Comparison of ENCODE assay signal across 11 cellular contexts in genomic region chr7:143363011-143363937, GRCh38. TPM values are rescaled to one million over a fixed set of nuclear protein-coding genes. Genes with fewer than 3 reads are reported as not detected.
DNase-seq lines count a peak whose midpoint lies in the region; ATAC-seq, FAIRE-seq and TF ChIP-seq lines count a peak whose summit lies in the region.
"Had no signal": no experiment of that assay in that cellular context is flagged by ENCODE, and none has a peak within 500 bp of the region (broad histone marks: within the 10 kb centered on the region; RNA-seq: fewer than 3 reads in every experiment).

No MANE protein-coding gene starts in this region.

- peaks cover 12% of the 10 kb centered on the region for H3K4me1 ChIP-seq in A549
- peaks cover 15% of the 10 kb centered on the region for H3K4me1 ChIP-seq in HUES48 (ENCODE audit: control insufficient read depth, insufficient read depth, low read length)

- H3K27me3 ChIP-seq in HUES48 (ENCODE audit: control insufficient read depth, insufficient read depth, low read length): peaks cover 17% of the 10 kb centered on the region
- H3K27me3 ChIP-seq: testis had no signal

- H3K27ac ChIP-seq in A549 (peak overlapping the region; percentile 18 to 85; a peak in 4 of 6 replicates), HUES48 (ENCODE audit: low read depth, low read length) (no peak overlapping the region)
- H3K27ac ChIP-seq: testis had no signal

- TF ChIP-seq POLR2A in A549 (IDR thresholded peaks at IDR 0.05; ENCODE audit: low read length): no peak

- FAIRE-seq in A549 (lab: Jason Lieb, UNC): no peak
- FAIRE-seq: endometrium had no signal

- peaks cover 25% of the 10 kb centered on the region for H3K27me3 Mint-ChIP-seq in central memory CD8-positive, alpha-beta T cell
- peaks cover 23 to 36% of the 10 kb centered on the region in 2 donors for H3K27me3 Mint-ChIP-seq in natural killer cell (ENCODE audit: low read depth in 2 of 2)

- TF ChIP-seq EP300 in A549 (IDR thresholded peaks at IDR 0.05): no peak

- H3K9ac ChIP-seq in HUES48 (ENCODE audit: low read depth, low read length): no peak overlapping the region

- 79% methylated on average over 17 of the region's 20 CpGs for WGBS in A549 (ENCODE audit: missing lambda C conversion rate)

- peaks cover 5% of the 10 kb centered on the region for H3K36me3 Mint-ChIP-seq in central memory CD8-positive, alpha-beta T cell (ENCODE audit: insufficient read depth)
- no peaks in the 10 kb centered on the region for H3K36me3 Mint-ChIP-seq in natural killer cell

- peak overlapping the region; percentile 54 for H3K4me3 ChIP-seq in A549
- peak overlapping the region; percentile 85 for H3K4me3 ChIP-seq in HUES48 (ENCODE audit: low read depth, low read length)

- no peak for TF ChIP-seq RAD21 in A549 (conservative IDR thresholded peaks at IDR 0.05 in 1 of 2, IDR thresholded peaks at IDR 0.05 in 1 of 2)

- ATAC-seq in A549: no peak
- no peak for ATAC-seq in central memory CD8-positive, alpha-beta T cell (replicated peaks; ENCODE audit: extremely low read depth, poor library complexity, severe bottlenecking)
- no peak for ATAC-seq in natural killer cell
- ATAC-seq in GM19395 (IDR thresholded peaks at IDR 0.05; ENCODE audit: unreplicated experiment): no peak

- peak overlapping the region; percentile 94 for H3K4me2 ChIP-seq in A549

- TF ChIP-seq CTCF in A549 (IDR thresholded peaks at IDR 0.05) (no peak), natural killer cell (IDR thresholded peaks at IDR 0.05) (no peak)

- CTCF ChIA-PET in A549 (lab: Yijun Ruan, JAX): interaction anchor here (1.0 kb wide), 1 partner anchor 17 kb away, joined by 4 read pairs; no protein-coding TSS in a partner anchor

- H3K27ac Mint-ChIP-seq in central memory CD8-positive, alpha-beta T cell (ENCODE audit: low read depth): no peak overlapping the region
- no peak overlapping the region for H3K27ac Mint-ChIP-seq in natural killer cell

- peaks cover 16% of the 10 kb centered on the region for H3K36me3 ChIP-seq in HUES48 (ENCODE audit: control insufficient read depth, insufficient read depth, low read length)

- H3K9me3 ChIP-seq in A549: no peaks in the 10 kb centered on the region
- H3K9me3 ChIP-seq in HUES48 (ENCODE audit: control insufficient read depth, insufficient read depth, low read length): no peaks in the 10 kb centered on the region
- H3K9me3 ChIP-seq: testis had no signal

- H3K9me3 Mint-ChIP-seq in central memory CD8-positive, alpha-beta T cell: no peaks in the 10 kb centered on the region
- H3K9me3 Mint-ChIP-seq in natural killer cell: no peaks in the 10 kb centered on the region

- POLR2A ChIA-PET in A549 (lab: Yijun Ruan, JAX): no interaction called here

- H3K4me3 Mint-ChIP-seq in central memory CD8-positive, alpha-beta T cell: peak overlapping the region; percentile 44
- H3K4me3 Mint-ChIP-seq in natural killer cell: peak overlapping the region; percentile 78

- DNase-seq in A549 (ENCODE audit: low read depth in 1 of 2, low spot score in 1 of 2): no peak
- DNase-seq in central memory CD8-positive, alpha-beta T cell (ENCODE audit: low spot score in 2 of 2): no peak
- DNase-seq in natural killer cell: no peak
- no peak for DNase-seq in T-helper 9 cell
- DNase-seq in HPDE6-E6E7 (ENCODE audit: extremely low spot score): no peak
- no peak for DNase-seq in GM19240 (ENCODE audit: insufficient read length, low spot score)
- DNase-seq: EL, testis had no signal

- intact Hi-C loops in natural killer cell (cut with micrococcal nuclease): no loop called here

- H3K4me1 Mint-ChIP-seq in central memory CD8-positive, alpha-beta T cell: peaks cover 17% of the 10 kb centered on the region
- H3K4me1 Mint-ChIP-seq in natural killer cell: peaks cover 6 to 30% of the 10 kb centered on the region in 2 donors

TF ChIP-seq in A549, 52 proteins besides CTCF, POLR2A, EP300 and RAD21:
- TF ChIP-seq TP53 (CRISPR knock-in tag; IDR thresholded peaks at IDR 0.05) (no peak), ATOH8 (CRISPR knock-in tag; IDR thresholded peaks at IDR 0.05; ENCODE audit: low read depth) (no peak), HOXA7 (CRISPR knock-in tag; IDR thresholded peaks at IDR 0.05) (no peak), HOXB5 (CRISPR knock-in tag; IDR thresholded peaks at IDR 0.05) (no peak), MYC (IDR thresholded peaks at IDR 0.05; ENCODE audit: borderline replicate concordance, low read length) (no peak), RCOR1 (IDR thresholded peaks at IDR 0.05; ENCODE audit: low read depth, low read length) (no peak)

RNA-seq across cellular contexts. Expression of gene FAM131B, which starts 0.8 kb away (rescaled TPM):
- polyA plus RNA-seq in A549 (2011; rRNA removed) (0.52 and 0.78 TPM in 2 replicates), A549 (2017; fragmentation: RNase III; extraction: RNeasy Plus Mini Kit Qiagen cat#74134 plus additional on column Dnase treatment) (0.16 to 0.32 TPM (median 0.19 TPM) in 3 replicates)
- 0.15 and 0.18 TPM in 2 replicates for polyA plus RNA-seq in A549 (2012; cell fraction: cytosol; rRNA removed)
- polyA plus RNA-seq in A549 (2012; cell fraction: nucleus; rRNA removed): 0.19 and 0.50 TPM in 2 replicates
- polyA minus RNA-seq in A549 (2011; rRNA and poly(A)+ RNA removed): 0.83 and 1.3 TPM in 2 replicates
- total RNA-seq in natural killer cell: 1 to 10 TPM; 2.3 to 2.8 (median 2.5) TPM

RNA-seq across cellular contexts. Expression of gene ZYX, which starts 17.9 kb away (rescaled TPM):
- polyA plus RNA-seq in A549 (2011; rRNA removed) (13.3 and 24.5 TPM in 2 replicates), A549 (2017; fragmentation: RNase III; extraction: RNeasy Plus Mini Kit Qiagen cat#74134 plus additional on column Dnase treatment) (109 to 124 TPM (median 119 TPM) in 3 replicates)
- 89.4 and 115 TPM in 2 replicates for polyA plus RNA-seq in A549 (2012; cell fraction: cytosol; rRNA removed)
- 182 and 185 TPM in 2 replicates for polyA plus RNA-seq in A549 (2012; cell fraction: nucleus; rRNA removed)
- 37.2 and 58.9 TPM in 2 replicates for polyA minus RNA-seq in A549 (2011; rRNA and poly(A)+ RNA removed)
- total RNA-seq in natural killer cell: 100 to 1,000 TPM; 168 to 219 (median 186) TPM

RNA-seq across cellular contexts. Expression of gene EPHA1, which starts 45.4 kb away (rescaled TPM):
- polyA plus RNA-seq in A549 (2011; rRNA removed) (not detected in 2 replicates), A549 (2017; fragmentation: RNase III; extraction: RNeasy Plus Mini Kit Qiagen cat#74134 plus additional on column Dnase treatment) (not detected in 3 replicates)
- not detected in 2 replicates for polyA plus RNA-seq in A549 (2012; cell fraction: cytosol; rRNA removed)
- polyA plus RNA-seq in A549 (2012; cell fraction: nucleus; rRNA removed): not detected in 2 replicates
- polyA minus RNA-seq in A549 (2011; rRNA and poly(A)+ RNA removed): not detected in 2 replicates
- total RNA-seq in natural killer cell: 1 to 10 TPM in 2 of 3 donors, not detected in 1; 1.0 to 1.2 TPM

RNA-seq across cellular contexts. Expression of gene CLCN1, which starts 47.4 kb away (rescaled TPM):
- 0.08 TPM in 1 of 2 replicates, not detected in the other for polyA plus RNA-seq in A549 (2011; rRNA removed)
- polyA plus RNA-seq in A549 (2012; cell fraction: cytosol; rRNA removed): 0.01 and 0.03 TPM in 2 replicates
- polyA plus RNA-seq in A549 (2012; cell fraction: nucleus; rRNA removed): 0.06 TPM in 1 of 2 replicates, not detected in the other
- 0.03 TPM in 1 of 3 replicates, not detected in the others for polyA plus RNA-seq in A549 (2017; fragmentation: RNase III; extraction: RNeasy Plus Mini Kit Qiagen cat#74134 plus additional on column Dnase treatment)
- 0.08 and 0.10 TPM in 2 replicates for polyA minus RNA-seq in A549 (2011; rRNA and poly(A)+ RNA removed)
- total RNA-seq in natural killer cell: under 1 TPM in 2 of 3 donors, not detected in 1; 0.16 to 0.19 TPM
